In the genomic region with DNA sequence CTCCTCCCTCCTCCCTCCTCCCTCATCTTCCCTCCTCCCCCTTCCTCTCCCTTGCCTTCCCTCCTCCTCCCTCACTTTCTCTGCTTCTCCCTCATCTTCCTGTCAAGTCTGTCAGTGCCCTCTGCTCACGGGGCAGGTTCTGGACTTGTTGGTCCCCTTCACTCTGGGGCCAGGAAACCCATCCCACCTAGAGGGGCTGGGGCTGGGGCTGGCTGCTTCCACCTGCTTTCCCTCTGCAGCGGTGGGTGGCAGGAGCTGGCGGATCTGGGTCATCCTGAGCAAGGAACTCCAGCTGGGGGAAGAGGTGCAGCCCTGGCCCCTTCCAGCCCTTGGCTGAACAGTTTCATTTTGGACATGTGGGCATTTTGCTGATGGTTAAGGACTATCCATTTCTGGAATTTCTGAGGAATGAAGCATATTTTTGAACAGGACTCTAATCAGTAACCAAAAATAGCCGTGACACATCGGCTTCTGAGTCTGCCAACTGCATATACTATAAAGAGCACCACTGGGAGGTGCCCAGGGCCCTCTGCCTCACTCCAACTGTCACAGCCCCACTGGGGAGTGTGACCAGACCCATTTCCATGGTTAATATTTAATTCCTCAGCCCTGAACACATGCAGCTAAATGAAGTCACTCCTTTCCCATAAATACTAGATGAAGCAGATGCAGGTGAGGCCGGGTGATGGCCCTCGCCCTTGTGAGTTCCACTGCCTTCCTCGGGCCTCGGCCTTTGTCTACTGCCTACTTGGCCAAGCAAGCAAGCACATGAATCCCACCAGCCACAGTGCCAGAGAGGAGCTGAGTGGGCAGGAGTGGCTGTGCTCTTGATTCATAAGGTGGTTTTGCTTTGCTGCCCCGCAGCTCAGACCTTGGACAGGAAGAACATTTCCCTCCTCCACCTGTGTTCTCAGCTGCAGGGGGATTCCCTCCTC, we compare ENCODE assay signal across 9 cellular contexts. TPM values are rescaled to one million over a fixed set of nuclear protein-coding genes. Genes with fewer than 3 reads are reported as not detected.
DNase-seq lines count a peak whose midpoint lies in the region; ATAC-seq, FAIRE-seq and TF ChIP-seq lines count a peak whose summit lies in the region.
"Had no signal": no experiment of that assay in that cellular context is flagged by ENCODE, and none has a peak within 500 bp of the region (broad histone marks: within the 10 kb centered on the region; RNA-seq: fewer than 3 reads in every experiment).

No MANE protein-coding gene starts in this region.

- TF ChIP-seq CTCF in fibroblast of pulmonary artery (IDR thresholded peaks at IDR 0.05; ENCODE audit: low read length, missing control alignments) (no peak), progenitor cell of endocrine pancreas (IDR thresholded peaks at IDR 0.05; ENCODE audit: unreplicated experiment) (no peak)

- H3K9me3 Mint-ChIP-seq in progenitor cell of endocrine pancreas (ENCODE audit: low read depth) = no peaks in the 10 kb centered on the region

- H3K27me3 Mint-ChIP-seq in progenitor cell of endocrine pancreas = peaks cover 6% of the 10 kb centered on the region

- peak overlapping the region; percentile 85 for H3K27ac Mint-ChIP-seq in progenitor cell of endocrine pancreas

- no peak for TF ChIP-seq POLR2A in GM12891 (IDR thresholded peaks at IDR 0.05; ENCODE audit: low read depth, low read length)

- no peak overlapping the region for H3K4me3 ChIP-seq in fibroblast of pulmonary artery (replicated peaks; ENCODE audit: low read depth, low read length)
- H3K4me3 ChIP-seq: PC-9 had no signal

- H3K4me3 Mint-ChIP-seq in progenitor cell of endocrine pancreas (ENCODE audit: low read depth) = no peak overlapping the region

- H3K36me3 Mint-ChIP-seq in progenitor cell of endocrine pancreas (ENCODE audit: insufficient read depth) = no peaks in the 10 kb centered on the region

- peaks cover 9% of the 10 kb centered on the region for H3K4me1 Mint-ChIP-seq in progenitor cell of endocrine pancreas (ENCODE audit: low read depth)

- ATAC-seq in HG03460 (IDR thresholded peaks at IDR 0.05; ENCODE audit: unreplicated experiment) (peak; percentile 49), GM18519 (IDR thresholded peaks at IDR 0.05; ENCODE audit: low FRiP score, unreplicated experiment) (no peak), GM21576 (IDR thresholded peaks at IDR 0.05; ENCODE audit: unreplicated experiment) (no peak)

- DNase-seq in GM12891 (ENCODE audit: insufficient read length, low spot score) = no peak
- peak; percentile 51 for DNase-seq in fibroblast of pulmonary artery (ENCODE audit: low read depth)
- DNase-seq in progenitor cell of endocrine pancreas (ENCODE audit: low spot score, unreplicated experiment) = no peak
- no peak for DNase-seq in DMS 273 treated with DMSO at 0.1 percent for 48 hours (lab: John Stamatoyannopoulos, UW)
- no peak for DNase-seq in stimulated activated CD4-positive, alpha-beta T cell treated with anti-CD3 and anti-CD28 coated beads, Interleukin-2, amount 100 ng/mL, for 24 hours
- DNase-seq: PC-9 had no signal

- FAIRE-seq in GM12891 (lab: Jason Lieb, UNC) = peak; percentile 69

TF ChIP-seq in GM12891, 5 proteins besides CTCF, POLR2A, EP300 and RAD21:
- TF ChIP-seq PAX5 (IDR thresholded peaks at IDR 0.05; ENCODE audit: insufficient read depth, low read length, severe bottlenecking) (no peak), SPI1 (IDR thresholded peaks at IDR 0.05; ENCODE audit: low read depth, low read length) (no peak), POLR2AphosphoS5 (IDR thresholded peaks at IDR 0.05; ENCODE audit: low read depth, low read length) (no peak)

RNA-seq across cellular contexts. Expression of a gene that starts 39.8 kb away (rescaled TPM):
- 7.3 TPM for polyA plus RNA-seq in GM12891 (2012; ENCODE audit: low read depth, missing spikeins)
- 17.7 and 17.9 TPM in 2 replicates for total RNA-seq in progenitor cell of endocrine pancreas
- total RNA-seq: PC-9 had no signal

RNA-seq across cellular contexts. Expression of a gene that starts 39.9 kb away (rescaled TPM):
- polyA plus RNA-seq in GM12891 (2012; ENCODE audit: low read depth, missing spikeins) = 8.4 TPM
- 10.9 and 11.1 TPM in 2 replicates for total RNA-seq in progenitor cell of endocrine pancreas
- total RNA-seq: PC-9 had no signal
